In the genomic region with DNA sequence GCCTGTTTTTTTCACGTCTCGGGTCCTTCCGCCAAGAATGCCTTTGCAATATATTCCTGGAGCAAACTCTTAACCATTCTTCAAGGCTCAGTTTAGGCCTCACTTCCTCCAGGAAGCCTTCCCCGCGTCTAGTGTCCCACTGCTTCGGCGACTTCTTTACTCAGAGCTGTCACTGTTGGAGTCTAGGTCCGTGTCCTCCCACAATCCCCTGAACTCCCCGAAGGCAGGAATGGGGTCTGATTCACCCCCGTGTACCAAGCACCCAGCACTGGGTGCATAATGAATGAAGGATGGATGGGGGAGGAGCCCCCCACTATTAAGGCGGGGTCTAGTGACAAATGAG, we compare ENCODE assay signal across 8 cellular contexts. TPM values are rescaled to one million over a fixed set of nuclear protein-coding genes. Genes with fewer than 3 reads are reported as not detected.
A peak's percentile ranks its signal among the peaks of the same experiment; 100 is the strongest.
DNase-seq lines count a peak whose midpoint lies in the region; ATAC-seq and TF ChIP-seq lines count a peak whose summit lies in the region.

No MANE protein-coding gene starts in this region.

- peaks cover 9 to 38% of the 10 kb centered on the region in 2 donors for H3K4me1 ChIP-seq in muscle layer of duodenum (ENCODE audit: control insufficient read depth in 1 of 2, insufficient read depth in 2 of 2, low read length in 2 of 2)

- CTCF ChIA-PET in AG04449 (lab: Yijun Ruan, JAX): interaction anchor here (0.9 to 10.2 kb wide), 12 partner anchors 11 to 288 kb away, joined by 3 to 128 read pairs (median 8); a partner anchor contains a TSS

- intact Hi-C loops in activated CD4-positive, alpha-beta T cell treated with anti-CD3 and anti-CD28 coated beads, Interleukin-2, amount 10 ng/mL, durations not matched to agents 24 days and 14 days (cut with micrococcal nuclease): loop anchor here (1.0 to 2.0 kb wide), 5 partner anchors 9 to 64 kb away; a partner anchor contains a TSS

- H3K36me3 ChIP-seq in muscle layer of duodenum (ENCODE audit: control insufficient read depth in 1 of 2, insufficient read depth in 2 of 2, low read length in 2 of 2): no peaks in the 10 kb centered on the region

- H3K4me3 Mint-ChIP-seq in activated CD4-positive, alpha-beta T cell treated with anti-CD3 and anti-CD28 coated beads, Interleukin-2, amount 10 ng/mL, durations not matched to agents 24 days and 14 days: no peak overlapping the region
- H3K4me3 Mint-ChIP-seq in stimulated activated effector memory CD8-positive, alpha-beta T cell treated with anti-CD3 and anti-CD28 coated beads, Interleukin-12 subunit alpha, Interleukin-12 subunit beta, amount 100 ng/mL, for 72 hours: no peak overlapping the region

- peaks cover 8% of the 10 kb centered on the region for H3K27me3 Mint-ChIP-seq in activated CD4-positive, alpha-beta T cell treated with anti-CD3 and anti-CD28 coated beads, Interleukin-2, amount 10 ng/mL, durations not matched to agents 24 days and 14 days

- no peak for ATAC-seq in stimulated activated effector memory CD8-positive, alpha-beta T cell treated with anti-CD3 and anti-CD28 coated beads, Interleukin-12 subunit alpha, Interleukin-12 subunit beta, amount 100 ng/mL, for 72 hours
- ATAC-seq in GM18517 (IDR thresholded peaks at IDR 0.05; ENCODE audit: unreplicated experiment): no peak

- TF ChIP-seq CTCF in AG04449 (IDR thresholded peaks at IDR 0.05; ENCODE audit: insufficient read depth, low read length, missing control alignments): no peak
- TF ChIP-seq CTCF in coronary artery (IDR thresholded peaks at IDR 0.05): no peak

- no peak for DNase-seq in AG04449 (ENCODE audit: low read depth, low spot score)
- DNase-seq in Jurkat, Clone E6-1 (ENCODE audit: low read depth, low spot score): no peak
- no peak for DNase-seq in coronary artery (ENCODE audit: low spot score)
- DNase-seq in activated CD4-positive, alpha-beta T cell treated with anti-CD3 and anti-CD28 coated beads, Interleukin-2, amount 10 ng/mL, durations not matched to agents 24 days and 14 days: no peak
- no peak for DNase-seq in stimulated activated effector memory CD8-positive, alpha-beta T cell treated with anti-CD3 and anti-CD28 coated beads, Interleukin-12 subunit alpha, Interleukin-12 subunit beta, amount 100 ng/mL, for 72 hours (ENCODE audit: low spot score in 2 of 2)
- no peak for DNase-seq in Kasumi-1 (lab: John Stamatoyannopoulos, UW)

- no peaks in the 10 kb centered on the region for H3K27me3 ChIP-seq in muscle layer of duodenum (ENCODE audit: low read depth, low read length)

- no peaks in the 10 kb centered on the region for H3K9me3 ChIP-seq in muscle layer of duodenum (ENCODE audit: control insufficient read depth in 1 of 2, low read length in 2 of 2)

- H3K4me1 Mint-ChIP-seq in activated CD4-positive, alpha-beta T cell treated with anti-CD3 and anti-CD28 coated beads, Interleukin-2, amount 10 ng/mL, durations not matched to agents 24 days and 14 days: peaks cover 22% of the 10 kb centered on the region
- peaks cover 29% of the 10 kb centered on the region for H3K4me1 Mint-ChIP-seq in stimulated activated effector memory CD8-positive, alpha-beta T cell treated with anti-CD3 and anti-CD28 coated beads, Interleukin-12 subunit alpha, Interleukin-12 subunit beta, amount 100 ng/mL, for 72 hours

- no peaks in the 10 kb centered on the region for H3K9me3 Mint-ChIP-seq in activated CD4-positive, alpha-beta T cell treated with anti-CD3 and anti-CD28 coated beads, Interleukin-2, amount 10 ng/mL, durations not matched to agents 24 days and 14 days
- H3K9me3 Mint-ChIP-seq in stimulated activated effector memory CD8-positive, alpha-beta T cell treated with anti-CD3 and anti-CD28 coated beads, Interleukin-12 subunit alpha, Interleukin-12 subunit beta, amount 100 ng/mL, for 72 hours: no peaks in the 10 kb centered on the region

- peak overlapping the region; percentile 94 to 99 for H3K27ac ChIP-seq in coronary artery
- peak overlapping the region; percentile 79 for H3K27ac ChIP-seq in muscle layer of duodenum (ENCODE audit: low read length)

- H3K27ac Mint-ChIP-seq in activated CD4-positive, alpha-beta T cell treated with anti-CD3 and anti-CD28 coated beads, Interleukin-2, amount 10 ng/mL, durations not matched to agents 24 days and 14 days: no peak overlapping the region
- no peak overlapping the region for H3K27ac Mint-ChIP-seq in stimulated activated effector memory CD8-positive, alpha-beta T cell treated with anti-CD3 and anti-CD28 coated beads, Interleukin-12 subunit alpha, Interleukin-12 subunit beta, amount 100 ng/mL, for 72 hours

- POLR2A ChIA-PET in AG04449 (lab: Yijun Ruan, JAX): no interaction called here

- H3K4me3 ChIP-seq in AG04449 (ENCODE audit: low read depth, low read length) (peak overlapping the region; percentile 74), coronary artery (peak overlapping the region; percentile 97), muscle layer of duodenum (ENCODE audit: low read depth in 1 of 2, low read length in 2 of 2) (peak overlapping the region; percentile 53 to 85)
- peak overlapping the region; percentile 87 for H3K4me3 ChIP-seq in Jurkat, Clone E6-1 (ENCODE audit: low read length)

- peaks cover 3% of the 10 kb centered on the region for H3K36me3 Mint-ChIP-seq in activated CD4-positive, alpha-beta T cell treated with anti-CD3 and anti-CD28 coated beads, Interleukin-2, amount 10 ng/mL, durations not matched to agents 24 days and 14 days (ENCODE audit: low read depth)
- H3K36me3 Mint-ChIP-seq in stimulated activated effector memory CD8-positive, alpha-beta T cell treated with anti-CD3 and anti-CD28 coated beads, Interleukin-12 subunit alpha, Interleukin-12 subunit beta, amount 100 ng/mL, for 72 hours: peaks cover 23% of the 10 kb centered on the region

RNA-seq across cellular contexts. Expression of a gene that starts 0.5 kb away (rescaled TPM):
- polyA plus RNA-seq in Jurkat, Clone E6-1 (2012; ENCODE audit: insufficient read depth, insufficient read length): 53.0 TPM
- 51.3 and 55.1 TPM in 2 replicates for total RNA-seq in activated CD4-positive, alpha-beta T cell treated with anti-CD3 and anti-CD28 coated beads, Interleukin-2, amount 10 ng/mL, durations not matched to agents 24 days and 14 days

RNA-seq across cellular contexts. Expression of a gene that starts 6.7 kb away (rescaled TPM):
- not detected for polyA plus RNA-seq in Jurkat, Clone E6-1 (2012; ENCODE audit: insufficient read depth, insufficient read length)
- 0.12 TPM in 1 of 2 replicates, not detected in the other for total RNA-seq in activated CD4-positive, alpha-beta T cell treated with anti-CD3 and anti-CD28 coated beads, Interleukin-2, amount 10 ng/mL, durations not matched to agents 24 days and 14 days

RNA-seq across cellular contexts. Expression of a gene that starts 8.7 kb away (rescaled TPM):
- 101 TPM for polyA plus RNA-seq in Jurkat, Clone E6-1 (2012; ENCODE audit: insufficient read depth, insufficient read length)
- 165 and 166 TPM in 2 replicates for total RNA-seq in activated CD4-positive, alpha-beta T cell treated with anti-CD3 and anti-CD28 coated beads, Interleukin-2, amount 10 ng/mL, durations not matched to agents 24 days and 14 days

RNA-seq across cellular contexts. Expression of a gene that starts 12.9 kb away (rescaled TPM):
- 13.8 TPM for polyA plus RNA-seq in Jurkat, Clone E6-1 (2012; ENCODE audit: insufficient read depth, insufficient read length)
- total RNA-seq in activated CD4-positive, alpha-beta T cell treated with anti-CD3 and anti-CD28 coated beads, Interleukin-2, amount 10 ng/mL, durations not matched to agents 24 days and 14 days: 31.0 and 36.7 TPM in 2 replicates

RNA-seq across cellular contexts. Expression of a gene that starts 15.7 kb away (rescaled TPM):
- 4.7 TPM for polyA plus RNA-seq in Jurkat, Clone E6-1 (2012; ENCODE audit: insufficient read depth, insufficient read length)
- 8.2 and 8.7 TPM in 2 replicates for total RNA-seq in activated CD4-positive, alpha-beta T cell treated with anti-CD3 and anti-CD28 coated beads, Interleukin-2, amount 10 ng/mL, durations not matched to agents 24 days and 14 days
